ENCODE assay signal across 10 cellular contexts in genomic region chr2:43073373-43073772, GRCh38.
A peak's percentile ranks its signal among the peaks of the same experiment; 100 is the strongest.
DNase-seq lines count a peak whose midpoint lies in the region.
"Had no signal": no experiment of that assay in that cellular context is flagged by ENCODE, and none has a peak within 500 bp of the region (broad histone marks: within the 10 kb centered on the region; RNA-seq: fewer than 3 reads in every experiment).

No MANE protein-coding gene starts in this region.

- H3K9me3 ChIP-seq in SK-N-MC (ENCODE audit: low read depth, low read length), result no peaks in the 10 kb centered on the region
- H3K9me3 ChIP-seq: neutrophil had no signal

- no peak overlapping the region for H3K9ac ChIP-seq in SK-N-MC (ENCODE audit: insufficient read length)

- intact Hi-C loops in posterior vena cava (cut with DNase I), result no loop called here
- intact Hi-C loops in head of caudate nucleus (cut with DNase I), result no loop called here

- DNase-seq in EL (peak; percentile 84), SK-N-MC (ENCODE audit: low read depth, low spot score) (peak; percentile 60), fibroblast of the conjunctiva (ENCODE audit: low read depth) (peak; percentile 61), posterior vena cava (ENCODE audit: low spot score) (peak; percentile 88), NCI-H526 (lab: John Stamatoyannopoulos, UW) (no peak), NCI-H446 (lab: John Stamatoyannopoulos, UW) (no peak), head of caudate nucleus (no peak)
- DNase-seq in effector CD8-positive, alpha-beta T cell (lab: John Stamatoyannopoulos, UW), result no peak
- DNase-seq: NCI-H510A treated with DMSO at 0.1 percent for 48 hours had no signal

- no peaks in the 10 kb centered on the region for H3K36me3 ChIP-seq in SK-N-MC (ENCODE audit: insufficient read depth, low read length)
- H3K36me3 ChIP-seq: neutrophil had no signal

- peak overlapping the region; percentile 41; the same call in 1 of the 2 replicates for H3K4me3 ChIP-seq in SK-N-MC

- no peak overlapping the region for H3K27ac ChIP-seq in SK-N-MC
- H3K27ac ChIP-seq: neutrophil had no signal

Comparison
In these comparisons a context has a peak if more than half of its experiments do, and no peak if none do; other contexts are left out.
1. DNase-seq: peak in EL (single experiment), SK-N-MC (single experiment), fibroblast of the conjunctiva (single experiment) and posterior vena cava (single experiment); none in effector CD8-positive, alpha-beta T cell (single experiment), NCI-H526 (0 of 2), NCI-H446 (0 of 2) and head of caudate nucleus (0 of 42).